In genomic region chr12:96809522-96809921, GRCh38 we compare ENCODE assay signal across 23 cellular contexts.
"Had no signal": no experiment of that assay in that cellular context is flagged by ENCODE, and none has a peak within 500 bp of the region (broad histone marks: within the 10 kb centered on the region; RNA-seq: fewer than 3 reads in every experiment).

No MANE protein-coding gene starts in this region.

- H3K4me1 Mint-ChIP-seq: activated CD4-positive, alpha-beta T cell treated with anti-CD3 and anti-CD28 coated beads, Interleukin-2, amount 10 ng/mL, durations not matched to agents 7 days and 5 days; activated naive CD8-positive, alpha-beta T cell treated with anti-CD3 and anti-CD28 coated beads, Interleukin-2, amount 50 U/mL, for 24 hours; mesothelial cell of epicardium; stimulated activated effector memory CD8-positive, alpha-beta T cell treated with anti-CD3 and anti-CD28 coated beads, Interleukin-12 subunit alpha, Interleukin-12 subunit beta, amount 100 ng/mL, for 72 hours had no signal

- H3K36me3 ChIP-seq: brain microvascular endothelial cell, colonic mucosa, gastrocnemius medialis, sigmoid colon, upper lobe of left lung had no signal

- H3K27me3 Mint-ChIP-seq: activated CD4-positive, alpha-beta T cell treated with anti-CD3 and anti-CD28 coated beads, Interleukin-2, amount 10 ng/mL, durations not matched to agents 7 days and 5 days; activated naive CD8-positive, alpha-beta T cell treated with anti-CD3 and anti-CD28 coated beads, Interleukin-2, amount 50 U/mL, for 24 hours; activated T-cell treated with anti-CD3 and anti-CD28 coated beads, Interleukin-2, amount 50 U/mL, for 24 hours had no signal

- H3K4me1 ChIP-seq: colonic mucosa, gastrocnemius medialis, sigmoid colon, testis, upper lobe of left lung had no signal

- H3K4me3 ChIP-seq: colonic mucosa, gastrocnemius medialis, lung, sigmoid colon, testis, upper lobe of left lung had no signal

- ATAC-seq: activated CD8-positive, alpha-beta T cell treated with anti-CD3 and anti-CD28 coated beads, Interleukin-2, amount 10 ng/mL, durations not matched to agents 7 days and 5 days; activated naive CD8-positive, alpha-beta T cell treated with anti-CD3 and anti-CD28 coated beads, Interleukin-2, amount 50 U/mL, for 24 hours; gastrocnemius medialis; natural killer cell treated with Interleukin-12 subunit alpha and Interleukin-12 subunit beta and Interleukin-15 and Interleukin-18, amount 100 ng/mL, for 72 hours; stimulated activated effector memory CD8-positive, alpha-beta T cell treated with anti-CD3 and anti-CD28 coated beads, Interleukin-12 subunit alpha, Interleukin-12 subunit beta, amount 100 ng/mL, for 72 hours had no signal

- H3K9me3 Mint-ChIP-seq: stimulated activated effector memory CD8-positive, alpha-beta T cell treated with anti-CD3 and anti-CD28 coated beads, Interleukin-12 subunit alpha, Interleukin-12 subunit beta, amount 100 ng/mL, for 72 hours had no signal

- H3K9me3 ChIP-seq: colonic mucosa, gastrocnemius medialis, testis, upper lobe of left lung had no signal

- H3K36me3 Mint-ChIP-seq: mesothelial cell of epicardium; stimulated activated effector memory CD8-positive, alpha-beta T cell treated with anti-CD3 and anti-CD28 coated beads, Interleukin-12 subunit alpha, Interleukin-12 subunit beta, amount 100 ng/mL, for 72 hours had no signal

- H3K4me3 Mint-ChIP-seq: activated CD4-positive, alpha-beta T cell treated with anti-CD3 and anti-CD28 coated beads, Interleukin-2, amount 10 ng/mL, durations not matched to agents 7 days and 5 days; activated CD8-positive, alpha-beta T cell treated with anti-CD3 and anti-CD28 coated beads, Interleukin-2, amount 10 ng/mL, durations not matched to agents 7 days and 5 days; activated naive CD8-positive, alpha-beta T cell treated with anti-CD3 and anti-CD28 coated beads, Interleukin-2, amount 50 U/mL, for 24 hours; activated T-cell treated with anti-CD3 and anti-CD28 coated beads, Interleukin-2, amount 50 U/mL, for 24 hours; mesothelial cell of epicardium; natural killer cell treated with Interleukin-12 subunit alpha and Interleukin-12 subunit beta and Interleukin-15 and Interleukin-18, amount 100 ng/mL, for 72 hours; stimulated activated effector memory CD8-positive, alpha-beta T cell treated with anti-CD3 and anti-CD28 coated beads, Interleukin-12 subunit alpha, Interleukin-12 subunit beta, amount 100 ng/mL, for 72 hours had no signal

- H3K27ac ChIP-seq: brain microvascular endothelial cell, colonic mucosa, gastrocnemius medialis, sigmoid colon, testis, upper lobe of left lung had no signal

- H3K27ac Mint-ChIP-seq: activated CD4-positive, alpha-beta T cell treated with anti-CD3 and anti-CD28 coated beads, Interleukin-2, amount 10 ng/mL, durations not matched to agents 7 days and 5 days; activated CD8-positive, alpha-beta T cell treated with anti-CD3 and anti-CD28 coated beads, Interleukin-2, amount 10 ng/mL, durations not matched to agents 7 days and 5 days; activated naive CD8-positive, alpha-beta T cell treated with anti-CD3 and anti-CD28 coated beads, Interleukin-2, amount 50 U/mL, for 24 hours; activated T-cell treated with anti-CD3 and anti-CD28 coated beads, Interleukin-2, amount 50 U/mL, for 24 hours; activated T-helper 2 cell treated with anti-CD3 and anti-CD28 coated beads, Interferon-gamma antibody, Interleukin-2, Interleukin-4, amounts not matched to agents 10 μg/mL and 5 μg/mL and 100 μg/mL, durations not matched to agents 14 hours and 24 hours and 36 hours; mesothelial cell of epicardium; natural killer cell treated with Interleukin-12 subunit alpha and Interleukin-12 subunit beta and Interleukin-15 and Interleukin-18, amount 100 ng/mL, for 72 hours; stimulated activated effector memory CD8-positive, alpha-beta T cell treated with anti-CD3 and anti-CD28 coated beads, Interleukin-12 subunit alpha, Interleukin-12 subunit beta, amount 100 ng/mL, for 72 hours had no signal

- FAIRE-seq: keratinocyte had no signal

- H3K27me3 ChIP-seq: brain microvascular endothelial cell, colonic mucosa, gastrocnemius medialis, sigmoid colon, testis, upper lobe of left lung had no signal

- DNase-seq: activated CD4-positive, alpha-beta T cell treated with anti-CD3 and anti-CD28 coated beads, Interleukin-2, amount 10 ng/mL, durations not matched to agents 7 days and 5 days; activated CD8-positive, alpha-beta T cell treated with anti-CD3 and anti-CD28 coated beads, Interleukin-2, amount 10 ng/mL, durations not matched to agents 7 days and 5 days; activated naive CD4-positive, alpha-beta T cell treated with Interleukin-2 at 50 U/mL for 16 hours; activated naive CD8-positive, alpha-beta T cell treated with anti-CD3 and anti-CD28 coated beads, Interleukin-2, amount 50 U/mL, for 24 hours; activated T-cell treated with anti-CD3 and anti-CD28 coated beads, Interleukin-2, amount 50 U/mL, for 24 hours; aorta; brain microvascular endothelial cell; central memory CD4-positive, alpha-beta T cell; colonic mucosa; gastrocnemius medialis; head of caudate nucleus; nucleus accumbens; sigmoid colon; stimulated activated CD4-positive, alpha-beta T cell treated with anti-CD3 and anti-CD28 coated beads, Interleukin-4, amount 100 ng/mL, for 24 hours; T-helper 9 cell; testis; upper lobe of left lung had no signal
